8 cellular contexts compared by ENCODE assay signal in the genomic region with DNA sequence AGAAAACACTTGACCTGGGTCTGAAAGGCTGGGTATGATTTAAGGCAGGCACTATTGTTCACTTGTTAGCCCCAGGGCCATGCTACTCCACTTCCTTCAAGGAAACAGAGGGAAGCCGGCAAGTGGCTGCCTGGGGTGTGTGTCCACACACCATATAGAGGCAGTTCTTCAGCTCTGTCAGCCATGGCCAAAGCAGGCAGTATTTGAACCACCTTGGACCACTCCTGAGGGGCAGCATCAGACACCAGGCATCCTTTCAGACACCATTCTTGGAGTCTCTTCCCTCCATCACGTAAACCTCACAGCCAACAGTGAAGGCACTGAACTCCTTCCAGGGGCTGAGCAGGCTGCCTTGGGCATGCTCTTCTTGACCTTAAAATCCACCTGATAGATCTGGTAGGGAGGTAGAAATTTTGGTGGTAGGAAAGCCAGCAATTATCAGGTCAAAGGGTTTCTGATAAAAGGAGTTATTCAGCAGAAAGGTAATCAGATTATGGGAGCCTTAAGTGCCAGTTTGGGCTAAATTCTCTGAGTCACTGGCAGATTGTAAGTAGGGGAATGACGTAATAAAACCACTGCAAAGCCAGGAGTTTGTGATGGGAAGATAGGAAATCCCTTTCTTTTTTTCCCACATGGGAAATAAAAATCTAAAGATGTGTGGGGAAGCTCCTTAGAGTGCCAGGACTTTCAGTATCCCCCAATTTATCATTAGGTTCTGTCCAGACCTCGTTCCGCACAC. TPM values are rescaled to one million over a fixed set of nuclear protein-coding genes. Genes with fewer than 3 reads are reported as not detected.
DNase-seq lines count a peak whose midpoint lies in the region; ATAC-seq and TF ChIP-seq lines count a peak whose summit lies in the region.

No MANE protein-coding gene starts in this region.

- peak overlapping the region; percentile 20 for H3K4me2 ChIP-seq in osteoblast (ENCODE audit: insufficient read depth, low read length)

- POLR2A ChIA-PET in CD4-positive, alpha-beta memory T cell (lab: Charles Lee; ENCODE audit: partially characterized antibody): interaction anchor here (0.6 to 2.4 kb wide), 4 partner anchors 10 to 29 kb away, joined by 3 to 12 read pairs (median 4); no protein-coding TSS in a partner anchor
- POLR2A ChIA-PET in Panc1 (lab: Charles Lee): no interaction called here

- H3K27me3 Mint-ChIP-seq in CD4-positive, alpha-beta memory T cell: no peaks in the 10 kb centered on the region
- no peaks in the 10 kb centered on the region for H3K27me3 Mint-ChIP-seq in endodermal cell (ENCODE audit: insufficient read depth)

- BruUV-seq in Panc1 (replicated peaks; lab: Mats Ljungman, UMichigan): TSS peak; percentile 3

- H3K4me3 Mint-ChIP-seq in CD4-positive, alpha-beta memory T cell: peak overlapping the region in 7 of 8 donors; percentile 9 to 58 (median 40)
- no peak overlapping the region for H3K4me3 Mint-ChIP-seq in endodermal cell

- no peak overlapping the region for H3K4me3 ChIP-seq in CD4-positive, alpha-beta memory T cell (ENCODE audit: low read length in 2 of 2)
- H3K4me3 ChIP-seq in Panc1 (ENCODE audit: low read depth in 2 of 2, low read length in 2 of 2) (no peak overlapping the region), endodermal cell (ENCODE audit: low read length) (no peak overlapping the region), osteoblast (ENCODE audit: insufficient read depth, low read length) (no peak overlapping the region)

- H3K36me3 ChIP-seq in CD4-positive, alpha-beta memory T cell (ENCODE audit: insufficient read depth, low read length): no peaks in the 10 kb centered on the region
- H3K36me3 ChIP-seq in Panc1 (ENCODE audit: control insufficient read depth, insufficient read depth, low read length) (no peaks in the 10 kb centered on the region), endodermal cell (ENCODE audit: control insufficient read depth, insufficient read depth, low read length) (peaks cover 15% of the 10 kb centered on the region), osteoblast (ENCODE audit: insufficient read depth, low read length) (peaks cover 17% of the 10 kb centered on the region)

- peaks cover 11% of the 10 kb centered on the region for H4K20me1 ChIP-seq in osteoblast (ENCODE audit: insufficient read depth, low read length)

- peak overlapping the region; percentile 53 for H3K27ac ChIP-seq in CD4-positive, alpha-beta memory T cell (ENCODE audit: low read depth, low read length)
- peak overlapping the region; percentile 57; the same call in 1 of the 2 replicates for H3K27ac ChIP-seq in Panc1 (ENCODE audit: low read length)
- H3K27ac ChIP-seq in endodermal cell (ENCODE audit: low read depth, low read length): no peak overlapping the region
- H3K27ac ChIP-seq in osteoblast (ENCODE audit: low read depth, low read length): peak overlapping the region; percentile 80

- H3K36me3 Mint-ChIP-seq in CD4-positive, alpha-beta memory T cell: peaks cover 43 to 46% of the 10 kb centered on the region in 2 donors
- H3K36me3 Mint-ChIP-seq in endodermal cell (ENCODE audit: low read depth): peaks cover 25% of the 10 kb centered on the region

- H3K9ac ChIP-seq in endodermal cell (ENCODE audit: extremely low read depth, low read length, poor library complexity, severe bottlenecking): no peak overlapping the region

- no peaks in the 10 kb centered on the region for H3K9me3 Mint-ChIP-seq in CD4-positive, alpha-beta memory T cell
- no peaks in the 10 kb centered on the region for H3K9me3 Mint-ChIP-seq in endodermal cell

- intact Hi-C loops in CD4-positive, alpha-beta memory T cell (cut with micrococcal nuclease): no loop called here
- intact Hi-C loops in Panc1 (cut with micrococcal nuclease; ENCODE audit: unreplicated experiment): no loop called here

- H3K9me3 ChIP-seq in CD4-positive, alpha-beta memory T cell (ENCODE audit: control insufficient read depth in 1 of 2, low read length in 2 of 2): no peaks in the 10 kb centered on the region
- no peaks in the 10 kb centered on the region for H3K9me3 ChIP-seq in Panc1 (ENCODE audit: control insufficient read depth, insufficient read depth, low read depth, low read length)
- no peaks in the 10 kb centered on the region for H3K9me3 ChIP-seq in endodermal cell (ENCODE audit: control insufficient read depth, low read length)
- H3K9me3 ChIP-seq in osteoblast (ENCODE audit: low read depth, low read length): no peaks in the 10 kb centered on the region

- peaks cover 68 to 96% (median 82%) of the 10 kb centered on the region in 4 donors for H3K4me1 Mint-ChIP-seq in CD4-positive, alpha-beta memory T cell
- H3K4me1 Mint-ChIP-seq in endodermal cell: peaks cover 57% of the 10 kb centered on the region

- in situ Hi-C loops in Panc1 (cut with HindIII; ENCODE audit: low pct_unique_long_range_greater_than_20kb, low sequenced_read_pairs): no loop called here

- peaks cover 99% of the 10 kb centered on the region for H3K4me1 ChIP-seq in CD4-positive, alpha-beta memory T cell (ENCODE audit: insufficient read depth, low read length)
- H3K4me1 ChIP-seq in Panc1 (ENCODE audit: control insufficient read depth, insufficient read depth, low read length): peaks cover 42% of the 10 kb centered on the region
- H3K4me1 ChIP-seq in endodermal cell (ENCODE audit: control insufficient read depth, insufficient read depth, low read length): peaks cover 16% of the 10 kb centered on the region
- peaks cover 53% of the 10 kb centered on the region for H3K4me1 ChIP-seq in osteoblast (ENCODE audit: insufficient read depth, low read length)

- H3K27me3 ChIP-seq in CD4-positive, alpha-beta memory T cell (ENCODE audit: insufficient read depth, low read length): no peaks in the 10 kb centered on the region
- H3K27me3 ChIP-seq in Panc1 (ENCODE audit: control insufficient read depth, insufficient read depth, low read length) (no peaks in the 10 kb centered on the region), endodermal cell (ENCODE audit: control insufficient read depth, insufficient read depth, low read length, poor library complexity, severe bottlenecking) (no peaks in the 10 kb centered on the region), osteoblast (ENCODE audit: insufficient read depth, low read length) (no peaks in the 10 kb centered on the region)

- ATAC-seq in Panc1 (0 out of 2 replicates have a peak, but pooled peaks have one; percentile 47), GM21360 (IDR thresholded peaks at IDR 0.05; ENCODE audit: unreplicated experiment) (no peak)

- H2AFZ ChIP-seq in osteoblast (ENCODE audit: low read length): no peak overlapping the region

- DNase-seq in CD4-positive, alpha-beta memory T cell: no peak
- DNase-seq in Panc1 (ENCODE audit: low read depth, low spot score) (no peak), endodermal cell (no peak), osteoblast (ENCODE audit: insufficient read length, low spot score, missing footprints) (no peak), mucosa of gallbladder (ENCODE audit: low spot score) (no peak), iPS-NIHi7 (ENCODE audit: extremely low spot score) (no peak), kidney glomerular epithelial cell (lab: John Stamatoyannopoulos, UW) (no peak)

- CTCF ChIA-PET in CD4-positive, alpha-beta memory T cell (lab: Charles Lee; ENCODE audit: partially characterized antibody): interaction anchor here (0.8 to 1.3 kb wide), 2 partner anchors 11 to 67 kb away, joined by 4 to 5 read pairs; no protein-coding TSS in a partner anchor
- CTCF ChIA-PET in Panc1 (lab: Charles Lee): no interaction called here

- TF ChIP-seq CTCF in Panc1 (IDR thresholded peaks at IDR 0.05): no peak
- TF ChIP-seq CTCF in endodermal cell (conservative IDR thresholded peaks at IDR 0.05): no peak
- TF ChIP-seq CTCF in osteoblast (IDR thresholded peaks at IDR 0.05; ENCODE audit: extremely low read depth, low read depth, low read length): no peak

- WGBS in endodermal cell (ENCODE audit: insufficient coverage in 1 of 2, insufficient read length in 1 of 2), 2 experiments: 90 to 92% methylated on average over 2 to 5 of the region's 5 CpGs

- H3K79me2 ChIP-seq in osteoblast (ENCODE audit: insufficient read depth, low read length): peaks cover 84% of the 10 kb centered on the region

- peak overlapping the region; percentile 89 to 96 (median 91) for H3K27ac Mint-ChIP-seq in CD4-positive, alpha-beta memory T cell
- peak overlapping the region; percentile 46 for H3K27ac Mint-ChIP-seq in endodermal cell

RNA-seq across cellular contexts. Expression of a gene that starts 20.2 kb away (rescaled TPM):
- 100 to 1,000 TPM; 110 TPM for total RNA-seq in CD4-positive, alpha-beta memory T cell
- polyA plus RNA-seq in CD4-positive, alpha-beta memory T cell: 100 to 1,000 TPM in 1 of 2 donors, 10 to 100 TPM in 1; 58.7 to 110 TPM
- total RNA-seq in Panc1 (2021; ENCODE audit: unreplicated experiment): 45.9 TPM
- 38.8 TPM for polyA plus RNA-seq in Panc1 (2012; ENCODE audit: insufficient read length)
- 1 to 10 TPM; 6.0 to 9.6 TPM for total RNA-seq in endodermal cell
- polyA plus RNA-seq in endodermal cell (2013, experiment 1 of 2): 3.9 TPM
- 3.6 TPM for polyA plus RNA-seq in endodermal cell (2013, experiment 2 of 2)
- total RNA-seq in osteoblast: 118 and 162 TPM in 2 replicates
- total RNA-seq in mucosa of gallbladder: 144 TPM
